ENCODE assay signal across 10 cellular contexts in the genomic region with DNA sequence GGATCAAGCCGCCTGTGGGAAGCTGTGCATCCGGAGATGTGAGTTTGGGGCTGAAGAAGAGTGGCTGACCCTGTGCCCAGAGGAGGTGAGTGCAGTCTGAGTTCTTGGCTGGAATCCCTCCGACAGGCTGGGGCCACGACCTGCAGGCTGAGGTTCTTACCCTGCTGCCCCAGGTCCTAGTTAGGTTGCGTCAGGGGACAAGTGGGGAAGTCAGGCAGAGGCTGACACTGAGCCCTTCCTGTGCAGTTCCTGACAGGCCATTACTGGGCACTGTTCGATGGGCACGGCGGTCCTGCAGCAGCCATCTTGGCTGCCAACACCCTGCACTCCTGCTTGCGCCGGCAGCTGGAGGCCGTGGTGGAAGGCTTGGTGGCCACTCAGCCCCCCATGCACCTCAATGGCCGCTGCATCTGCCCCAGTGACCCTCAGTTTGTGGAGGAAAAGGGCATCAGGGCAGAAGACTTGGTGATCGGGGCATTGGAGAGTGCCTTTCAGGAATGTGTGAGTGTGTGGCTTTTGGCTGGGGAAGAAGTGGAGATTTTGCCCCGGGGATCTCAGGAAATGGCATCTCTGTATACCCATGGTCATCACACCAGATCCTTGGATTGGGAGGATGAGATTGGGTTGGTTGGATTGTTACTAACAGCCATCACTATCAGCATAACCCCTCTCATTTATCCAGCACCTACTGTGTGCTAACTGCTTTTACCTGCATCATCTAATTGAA. TPM values are rescaled to one million over a fixed set of nuclear protein-coding genes. Genes with fewer than 3 reads are reported as not detected.
DNase-seq lines count a peak whose midpoint lies in the region; ATAC-seq and TF ChIP-seq lines count a peak whose summit lies in the region.
"Had no signal": no experiment of that assay in that cellular context is flagged by ENCODE, and none has a peak within 500 bp of the region (broad histone marks: within the 10 kb centered on the region; RNA-seq: fewer than 3 reads in every experiment).

No MANE protein-coding gene starts in this region.

- H3K9me3 Mint-ChIP-seq in chondrocyte (ENCODE audit: low read depth) = peaks cover 3% of the 10 kb centered on the region
- no peaks in the 10 kb centered on the region for H3K9me3 Mint-ChIP-seq in natural killer cell treated with Interleukin-12 subunit alpha and Interleukin-12 subunit beta and Interleukin-15 and Interleukin-18, amount 100 ng/mL, for 72 hours

- H3K4me3 ChIP-seq in AG09309 (ENCODE audit: control insufficient read depth, low read depth, low read length) = peak overlapping the region; percentile 59
- no peak overlapping the region for H3K4me3 ChIP-seq in WERI-Rb-1 (ENCODE audit: low read depth, low read length)

- H3K9me3 ChIP-seq in WERI-Rb-1 (ENCODE audit: severe bottlenecking) = no peaks in the 10 kb centered on the region

- H3K36me3 ChIP-seq in WERI-Rb-1 = no peaks in the 10 kb centered on the region

- H3K27me3 Mint-ChIP-seq in chondrocyte (ENCODE audit: low read depth) = no peaks in the 10 kb centered on the region
- no peaks in the 10 kb centered on the region for H3K27me3 Mint-ChIP-seq in natural killer cell treated with Interleukin-12 subunit alpha and Interleukin-12 subunit beta and Interleukin-15 and Interleukin-18, amount 100 ng/mL, for 72 hours

- ATAC-seq in natural killer cell treated with Interleukin-12 subunit alpha and Interleukin-12 subunit beta and Interleukin-15 and Interleukin-18, amount 100 ng/mL, for 72 hours = peak in 1 of 2 donors; percentile 5
- no peak for ATAC-seq in GM19455 (IDR thresholded peaks at IDR 0.05; ENCODE audit: unreplicated experiment)

- no peak overlapping the region for H3K27ac ChIP-seq in WERI-Rb-1

- peaks cover 2% of the 10 kb centered on the region for H3K36me3 Mint-ChIP-seq in chondrocyte (ENCODE audit: low read depth)
- H3K36me3 Mint-ChIP-seq in natural killer cell treated with Interleukin-12 subunit alpha and Interleukin-12 subunit beta and Interleukin-15 and Interleukin-18, amount 100 ng/mL, for 72 hours = no peaks in the 10 kb centered on the region

- H3K4me3 Mint-ChIP-seq in chondrocyte (ENCODE audit: unreplicated experiment) = peak overlapping the region; percentile 73
- H3K4me3 Mint-ChIP-seq in natural killer cell treated with Interleukin-12 subunit alpha and Interleukin-12 subunit beta and Interleukin-15 and Interleukin-18, amount 100 ng/mL, for 72 hours = peak overlapping the region; percentile 82

- H3K27ac Mint-ChIP-seq in chondrocyte (ENCODE audit: unreplicated experiment) = peak overlapping the region; percentile 77
- H3K27ac Mint-ChIP-seq in natural killer cell treated with Interleukin-12 subunit alpha and Interleukin-12 subunit beta and Interleukin-15 and Interleukin-18, amount 100 ng/mL, for 72 hours = peak overlapping the region; percentile 90

- DNase-seq in AG09309 (ENCODE audit: low read depth) (no peak), MV-4-11 (lab: John Stamatoyannopoulos, UW) (peak; percentile 38), chondrocyte (ENCODE audit: low spot score) (peak; percentile 81), occipital lobe (lab: John Stamatoyannopoulos, UW) (no peak), WERI-Rb-1 (no peak)
- no peak for DNase-seq in natural killer cell treated with Interleukin-12 subunit alpha and Interleukin-12 subunit beta and Interleukin-15 and Interleukin-18, amount 100 ng/mL, for 72 hours (ENCODE audit: low spot score)
- DNase-seq in stimulated activated CD4-positive, alpha-beta T cell treated with anti-CD3 and anti-CD28 coated beads, Interleukin-15, amount 100 ng/mL, for 24 hours = no peak
- DNase-seq: amniotic stem cell had no signal

- H3K27me3 ChIP-seq in WERI-Rb-1 (ENCODE audit: insufficient read depth, low read depth, severe bottlenecking) = no peaks in the 10 kb centered on the region

- no peak for TF ChIP-seq CTCF in AG09309 (IDR thresholded peaks at IDR 0.05; ENCODE audit: control insufficient read depth, insufficient read depth, low read depth, low read length, missing control alignments)
- TF ChIP-seq CTCF in chondrocyte (IDR thresholded peaks at IDR 0.05) = no peak
- no peak for TF ChIP-seq CTCF in WERI-Rb-1 (IDR thresholded peaks at IDR 0.05; ENCODE audit: low read depth, low read length)

- peaks cover 37% of the 10 kb centered on the region for H3K4me1 Mint-ChIP-seq in chondrocyte (ENCODE audit: low read depth)
- H3K4me1 Mint-ChIP-seq in natural killer cell treated with Interleukin-12 subunit alpha and Interleukin-12 subunit beta and Interleukin-15 and Interleukin-18, amount 100 ng/mL, for 72 hours (ENCODE audit: low read depth in 2 of 2) = peaks cover 52 to 61% of the 10 kb centered on the region in 2 donors

RNA-seq across cellular contexts. Expression of a gene that starts 1.3 kb away (rescaled TPM):
- 14.5 to 20.8 TPM (median 20.1 TPM) in 3 replicates for total RNA-seq in chondrocyte
- 10 to 100 TPM; 45.7 to 47.7 TPM for total RNA-seq in natural killer cell treated with Interleukin-12 subunit alpha and Interleukin-12 subunit beta and Interleukin-15 and Interleukin-18, amount 100 ng/mL, for 72 hours
- 7.0 TPM for total RNA-seq in occipital lobe

RNA-seq across cellular contexts. Expression of a gene that starts 7.9 kb away (rescaled TPM):
- total RNA-seq in chondrocyte (58.9 to 65.9 TPM (median 65.2 TPM) in 3 replicates), occipital lobe (24.8 TPM)
- 100 to 1,000 TPM in 1 of 2 donors, 10 to 100 TPM in 1; 90.3 to 117 TPM for total RNA-seq in natural killer cell treated with Interleukin-12 subunit alpha and Interleukin-12 subunit beta and Interleukin-15 and Interleukin-18, amount 100 ng/mL, for 72 hours

RNA-seq across cellular contexts. Expression of a gene that starts 21.4 kb away (rescaled TPM):
- total RNA-seq in chondrocyte (0.12 TPM in 1 of 3 replicates, not detected in the others), occipital lobe (under 0.01 TPM)
- under 1 TPM; 0.10 to 0.39 TPM for total RNA-seq in natural killer cell treated with Interleukin-12 subunit alpha and Interleukin-12 subunit beta and Interleukin-15 and Interleukin-18, amount 100 ng/mL, for 72 hours
- total RNA-seq: HT-29 had no signal

RNA-seq across cellular contexts. Expression of a gene that starts 31.6 kb away (rescaled TPM):
- total RNA-seq in chondrocyte = 73.0 to 74.9 TPM (median 74.7 TPM) in 3 replicates
- total RNA-seq in natural killer cell treated with Interleukin-12 subunit alpha and Interleukin-12 subunit beta and Interleukin-15 and Interleukin-18, amount 100 ng/mL, for 72 hours = 10 to 100 TPM; 82.8 to 87.4 TPM
- total RNA-seq in occipital lobe = 158 TPM

RNA-seq across cellular contexts. Expression of a gene that starts 40.7 kb away (rescaled TPM):
- total RNA-seq in chondrocyte = 4.8 to 9.8 TPM (median 5.0 TPM) in 3 replicates
- 10 to 100 TPM; 26.0 to 34.2 TPM for total RNA-seq in natural killer cell treated with Interleukin-12 subunit alpha and Interleukin-12 subunit beta and Interleukin-15 and Interleukin-18, amount 100 ng/mL, for 72 hours
- total RNA-seq in occipital lobe = 3.6 TPM

Comparison
In these comparisons a context has a peak if more than half of its experiments do, and no peak if none do; other contexts are left out.
1. DNase-seq: peak in MV-4-11 (single experiment) and chondrocyte (single experiment); none in AG09309 (single experiment), natural killer cell treated with Interleukin-12 subunit alpha and Interleukin-12 subunit beta and Interleukin-15 and Interleukin-18, amount 100 ng/mL, for 72 hours (single experiment), occipital lobe (single experiment), stimulated activated CD4-positive, alpha-beta T cell treated with anti-CD3 and anti-CD28 coated beads, Interleukin-15, amount 100 ng/mL, for 24 hours (single experiment) and WERI-Rb-1 (single experiment).